ENCODE assay signal across 20 cellular contexts in the genomic region with DNA sequence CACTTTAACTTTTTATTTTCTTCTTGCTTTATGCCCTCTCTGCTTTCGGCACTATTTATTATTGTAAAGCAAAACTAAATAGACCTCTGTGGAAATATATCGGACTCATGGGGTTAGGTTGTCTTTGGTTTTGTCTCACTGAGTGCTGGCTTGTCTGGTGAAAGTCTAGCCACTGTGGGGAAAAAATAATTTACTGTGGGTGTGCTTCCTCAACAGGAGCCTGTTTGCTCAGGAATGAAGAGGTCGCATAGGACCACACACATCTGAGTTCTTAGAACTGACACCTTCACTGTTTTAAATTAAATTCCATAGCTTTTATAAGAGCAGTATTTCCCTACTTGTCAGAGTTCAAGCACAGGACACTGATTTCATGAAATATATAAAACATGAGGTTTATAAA.
"Had no signal": no experiment of that assay in that cellular context is flagged by ENCODE, and none has a peak within 500 bp of the region (broad histone marks: within the 10 kb centered on the region; RNA-seq: fewer than 3 reads in every experiment).

No MANE protein-coding gene starts in this region.

- H3K27ac Mint-ChIP-seq: memory B cell; natural killer cell treated with Interleukin-12 subunit alpha and Interleukin-12 subunit beta and Interleukin-15 and Interleukin-18, amount 100 ng/mL, for 72 hours had no signal

- H3K9me3 ChIP-seq: esophagus muscularis mucosa, left ventricle myocardium inferior, lower lobe of right lung, neutrophil, pancreas, psoas muscle, sigmoid colon, stomach, thoracic aorta, transverse colon had no signal

- ATAC-seq: left cardiac atrium; lower lobe of right lung; natural killer cell treated with Interleukin-12 subunit alpha and Interleukin-12 subunit beta and Interleukin-15 and Interleukin-18, amount 100 ng/mL, for 72 hours; pancreas; psoas muscle had no signal

- H3K27ac ChIP-seq: epithelial cell of prostate, esophagus muscularis mucosa, hepatocyte, left ventricle myocardium inferior, lower lobe of right lung, neutrophil, pancreas, psoas muscle, sigmoid colon, skin epidermis, stomach, transverse colon had no signal

- H3K4me3 ChIP-seq: esophagus muscularis mucosa, hepatocyte, left ventricle myocardium inferior, lower lobe of right lung, pancreas, psoas muscle, sigmoid colon, skin epidermis, stomach, thoracic aorta, transverse colon had no signal

- H3K4me1 Mint-ChIP-seq: memory B cell had no signal

- H3K9me3 Mint-ChIP-seq: memory B cell; natural killer cell treated with Interleukin-12 subunit alpha and Interleukin-12 subunit beta and Interleukin-15 and Interleukin-18, amount 100 ng/mL, for 72 hours had no signal

- H3K4me3 Mint-ChIP-seq: memory B cell; natural killer cell treated with Interleukin-12 subunit alpha and Interleukin-12 subunit beta and Interleukin-15 and Interleukin-18, amount 100 ng/mL, for 72 hours had no signal

- H3K4me1 ChIP-seq: lower lobe of right lung, psoas muscle had no signal

- FAIRE-seq: pancreas had no signal

- H3K27me3 Mint-ChIP-seq: memory B cell; natural killer cell treated with Interleukin-12 subunit alpha and Interleukin-12 subunit beta and Interleukin-15 and Interleukin-18, amount 100 ng/mL, for 72 hours had no signal

- DNase-seq: central memory CD4-positive, alpha-beta T cell; effector memory CD4-positive, alpha-beta T cell; kidney; left cardiac atrium; left ventricle myocardium inferior; lower lobe of right lung; pancreas; psoas muscle; sigmoid colon; stimulated activated naive CD4-positive, alpha-beta T cell; stomach; transverse colon had no signal

- H3K4me2 ChIP-seq: hepatocyte had no signal
